10 cellular contexts compared by ENCODE assay signal in the genomic region with DNA sequence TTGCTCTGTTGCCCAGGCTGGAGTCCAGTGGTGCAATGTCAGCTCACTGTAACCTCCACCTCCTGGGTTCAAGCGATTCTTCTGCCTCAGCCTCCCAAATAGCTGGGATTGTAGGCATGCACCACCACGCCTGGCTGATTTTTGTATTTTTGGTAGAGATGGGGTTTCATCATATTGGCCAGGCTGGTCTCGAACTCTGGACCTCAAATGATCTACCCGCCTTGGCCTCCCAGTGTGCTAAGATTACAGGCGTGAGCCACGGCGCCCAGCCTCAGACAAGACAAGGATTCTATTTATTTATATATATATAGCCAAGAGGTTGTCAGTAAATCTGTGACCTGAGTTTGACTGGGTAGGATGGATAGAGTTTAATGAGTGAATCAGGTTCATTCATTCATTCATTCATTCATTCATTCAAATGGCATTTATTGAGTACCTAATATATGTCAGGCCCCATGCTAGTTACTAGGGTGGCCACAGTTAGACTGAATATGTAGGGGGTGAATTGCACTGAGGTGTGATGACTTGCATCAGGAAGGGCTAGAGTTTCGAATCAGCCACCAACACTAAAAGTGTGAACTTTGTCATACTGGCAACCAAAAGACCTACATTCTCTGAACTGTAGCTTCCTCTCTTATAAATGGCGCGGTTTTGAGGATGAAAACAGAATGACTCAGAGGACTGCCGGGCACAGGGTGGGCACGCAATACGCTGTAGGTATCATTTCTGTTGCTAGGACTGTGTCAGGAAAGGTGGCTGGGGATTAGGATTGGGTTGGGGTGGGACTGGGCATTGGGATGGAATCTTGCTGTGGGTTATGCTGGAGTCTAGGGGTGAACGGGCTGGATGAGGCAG. TPM values are rescaled to one million over a fixed set of nuclear protein-coding genes. Genes with fewer than 3 reads are reported as not detected.
DNase-seq lines count a peak whose midpoint lies in the region; ATAC-seq lines count a peak whose summit lies in the region.
"Had no signal": no experiment of that assay in that cellular context is flagged by ENCODE, and none has a peak within 500 bp of the region (broad histone marks: within the 10 kb centered on the region; RNA-seq: fewer than 3 reads in every experiment).

No MANE protein-coding gene starts in this region.

- peak overlapping the region; percentile 62 for H3K4me3 Mint-ChIP-seq in activated T-cell treated with anti-CD3 and anti-CD28 coated beads, Interleukin-2, amount 50 U/mL, for 4 hours
- peak overlapping the region; percentile 81 for H3K4me3 Mint-ChIP-seq in T-helper 2 cell treated with Interferon-gamma antibody and Interleukin-4, amounts not matched to agents 5 μg/mL and 100 μg/mL, for 36 hours
- H3K4me3 Mint-ChIP-seq in stimulated activated effector memory CD8-positive, alpha-beta T cell treated with anti-CD3 and anti-CD28 coated beads, Interleukin-12 subunit alpha, Interleukin-12 subunit beta, amount 100 ng/mL, for 72 hours = peak overlapping the region; percentile 80
- H3K4me3 Mint-ChIP-seq: HFFc6 had no signal

- H3K36me3 Mint-ChIP-seq in activated T-cell treated with anti-CD3 and anti-CD28 coated beads, Interleukin-2, amount 50 U/mL, for 4 hours (ENCODE audit: insufficient read depth) = no peaks in the 10 kb centered on the region
- H3K36me3 Mint-ChIP-seq in T-helper 2 cell treated with Interferon-gamma antibody and Interleukin-4, amounts not matched to agents 5 μg/mL and 100 μg/mL, for 36 hours (ENCODE audit: low read depth) = peaks cover 14% of the 10 kb centered on the region
- H3K36me3 Mint-ChIP-seq in stimulated activated effector memory CD8-positive, alpha-beta T cell treated with anti-CD3 and anti-CD28 coated beads, Interleukin-12 subunit alpha, Interleukin-12 subunit beta, amount 100 ng/mL, for 72 hours = peaks cover 48% of the 10 kb centered on the region

- no peaks in the 10 kb centered on the region for H3K27me3 Mint-ChIP-seq in activated T-cell treated with anti-CD3 and anti-CD28 coated beads, Interleukin-2, amount 50 U/mL, for 4 hours (ENCODE audit: low read depth)
- H3K27me3 Mint-ChIP-seq in T-helper 2 cell treated with Interferon-gamma antibody and Interleukin-4, amounts not matched to agents 5 μg/mL and 100 μg/mL, for 36 hours (ENCODE audit: low read depth) = no peaks in the 10 kb centered on the region

- peaks cover 44% of the 10 kb centered on the region for H3K4me1 Mint-ChIP-seq in activated T-cell treated with anti-CD3 and anti-CD28 coated beads, Interleukin-2, amount 50 U/mL, for 4 hours (ENCODE audit: low read depth)
- peaks cover 31% of the 10 kb centered on the region for H3K4me1 Mint-ChIP-seq in T-helper 2 cell treated with Interferon-gamma antibody and Interleukin-4, amounts not matched to agents 5 μg/mL and 100 μg/mL, for 36 hours (ENCODE audit: low read depth)
- peaks cover 72% of the 10 kb centered on the region for H3K4me1 Mint-ChIP-seq in stimulated activated effector memory CD8-positive, alpha-beta T cell treated with anti-CD3 and anti-CD28 coated beads, Interleukin-12 subunit alpha, Interleukin-12 subunit beta, amount 100 ng/mL, for 72 hours

- ATAC-seq in activated T-cell treated with anti-CD3 and anti-CD28 coated beads, Interleukin-2, amount 50 U/mL, for 4 hours = peak; percentile 66 to 73
- ATAC-seq in HG02763 (IDR thresholded peaks at IDR 0.05; ENCODE audit: unreplicated experiment) = peak; percentile 47
- peak; percentile 85 for ATAC-seq in stimulated activated effector memory CD8-positive, alpha-beta T cell treated with anti-CD3 and anti-CD28 coated beads, Interleukin-12 subunit alpha, Interleukin-12 subunit beta, amount 100 ng/mL, for 72 hours
- no peak for ATAC-seq in GM21619 (IDR thresholded peaks at IDR 0.05; ENCODE audit: unreplicated experiment)

- peak overlapping the region; percentile 96 for H3K27ac Mint-ChIP-seq in T-helper 2 cell treated with Interferon-gamma antibody and Interleukin-4, amounts not matched to agents 5 μg/mL and 100 μg/mL, for 36 hours
- peak overlapping the region; percentile 100 for H3K27ac Mint-ChIP-seq in stimulated activated effector memory CD8-positive, alpha-beta T cell treated with anti-CD3 and anti-CD28 coated beads, Interleukin-12 subunit alpha, Interleukin-12 subunit beta, amount 100 ng/mL, for 72 hours
- H3K27ac Mint-ChIP-seq: HFFc6 had no signal

- peaks cover 5% of the 10 kb centered on the region for H3K9me3 Mint-ChIP-seq in activated T-cell treated with anti-CD3 and anti-CD28 coated beads, Interleukin-2, amount 50 U/mL, for 4 hours
- H3K9me3 Mint-ChIP-seq in T-helper 2 cell treated with Interferon-gamma antibody and Interleukin-4, amounts not matched to agents 5 μg/mL and 100 μg/mL, for 36 hours = peaks cover 19% of the 10 kb centered on the region
- H3K9me3 Mint-ChIP-seq in stimulated activated effector memory CD8-positive, alpha-beta T cell treated with anti-CD3 and anti-CD28 coated beads, Interleukin-12 subunit alpha, Interleukin-12 subunit beta, amount 100 ng/mL, for 72 hours = peaks cover 10% of the 10 kb centered on the region

- no peak for DNase-seq in activated T-cell treated with anti-CD3 and anti-CD28 coated beads, Interleukin-2, amount 50 U/mL, for 4 hours
- DNase-seq in activated T-cell treated with anti-CD3 and anti-CD28 coated beads, Interleukin-2, amount 50 U/mL, for 1 hour = no peak
- peak; percentile 70 for DNase-seq in T-helper 2 cell treated with Interferon-gamma antibody and Interleukin-4, amounts not matched to agents 5 μg/mL and 100 μg/mL, for 36 hours (ENCODE audit: low spot score)
- DNase-seq in stimulated activated effector memory CD8-positive, alpha-beta T cell treated with anti-CD3 and anti-CD28 coated beads, Interleukin-12 subunit alpha, Interleukin-12 subunit beta, amount 100 ng/mL, for 72 hours (ENCODE audit: low spot score in 2 of 2) = peak; percentile 44 to 82
- no peak for DNase-seq in Kasumi-1 (lab: John Stamatoyannopoulos, UW)
- no peak for DNase-seq in AG20443 (ENCODE audit: low spot score)
- DNase-seq: HFFc6, NCI-H774 had no signal

RNA-seq across cellular contexts. Expression of a gene that starts 37.8 kb away (rescaled TPM):
- 10 to 100 TPM; 15.0 to 20.6 (median 18.1) TPM for total RNA-seq in activated T-cell treated with anti-CD3 and anti-CD28 coated beads, Interleukin-2, amount 50 U/mL, for 4 hours

RNA-seq across cellular contexts. Expression of a gene that starts 39.4 kb away (rescaled TPM):
- 10 to 100 TPM in 2 of 3 donors, 1 to 10 TPM in 1; 7.3 to 12.2 (median 11.1) TPM for total RNA-seq in activated T-cell treated with anti-CD3 and anti-CD28 coated beads, Interleukin-2, amount 50 U/mL, for 4 hours

Comparison
In these comparisons a context has a peak if more than half of its experiments do, and no peak if none do; other contexts are left out.
1. DNase-seq: peak in T-helper 2 cell treated with Interferon-gamma antibody and Interleukin-4, amounts not matched to agents 5 μg/mL and 100 μg/mL, for 36 hours (single experiment) and stimulated activated effector memory CD8-positive, alpha-beta T cell treated with anti-CD3 and anti-CD28 coated beads, Interleukin-12 subunit alpha, Interleukin-12 subunit beta, amount 100 ng/mL, for 72 hours (2 of 2); none in activated T-cell treated with anti-CD3 and anti-CD28 coated beads, Interleukin-2, amount 50 U/mL, for 4 hours (single experiment), activated T-cell treated with anti-CD3 and anti-CD28 coated beads, Interleukin-2, amount 50 U/mL, for 1 hour (single experiment), Kasumi-1 (0 of 2) and AG20443 (single experiment).
2. Peak in every context shown above with its lines, with median percentiles within 50 percentile points of each other: H3K4me3 Mint-ChIP-seq.